ENCODE assay signal across 8 cellular contexts in genomic region chr6:11144393-11144829, GRCh38. TPM values are rescaled to one million over a fixed set of nuclear protein-coding genes. Genes with fewer than 3 reads are reported as not detected.
A peak's percentile ranks its signal among the peaks of the same experiment; 100 is the strongest.
DNase-seq lines count a peak whose midpoint lies in the region; ATAC-seq, FAIRE-seq and TF ChIP-seq lines count a peak whose summit lies in the region.

No MANE protein-coding gene starts in this region.

- peaks cover 29% of the 10 kb centered on the region for H3K4me1 ChIP-seq in A549

- TF ChIP-seq CTCF in A549 (IDR thresholded peaks at IDR 0.05) (peak; percentile 83), endothelial cell (IDR thresholded peaks at IDR 0.05; ENCODE audit: unreplicated experiment) (peak; percentile 78)

- TF ChIP-seq POLR2A in A549 (IDR thresholded peaks at IDR 0.05; ENCODE audit: low read length) (no peak), GM12892 (IDR thresholded peaks at IDR 0.05; ENCODE audit: low read depth, low read length) (no peak)

- H3K9me3 Mint-ChIP-seq in endothelial cell (ENCODE audit: unreplicated experiment) = no peaks in the 10 kb centered on the region

- DNase-seq in A549 (ENCODE audit: low read depth in 1 of 2, low spot score in 1 of 2) (peak; percentile 73 to 88), GM12892 (ENCODE audit: insufficient read length) (peak; percentile 54), NOMO-1 (lab: John Stamatoyannopoulos, UW; ENCODE audit: unreplicated experiment in 2 of 2) (peak; percentile 47 to 63), endothelial cell (ENCODE audit: low spot score) (peak; percentile 74), middle frontal gyrus (ENCODE audit: extremely low spot score, low spot score) (peak; percentile 25)
- peak; percentile 47 to 50 for DNase-seq in activated CD8-positive, alpha-beta memory T cell treated with anti-CD3 and anti-CD28 coated beads for 4 hours (ENCODE audit: low read depth in 2 of 2)
- peak; percentile 58 for DNase-seq in stimulated activated CD8-positive, alpha-beta memory T cell treated with anti-CD3 and anti-CD28 coated beads, Interleukin-4, amount 100 ng/mL, for 24 hours (ENCODE audit: low read depth)

- H3K9me3 ChIP-seq in A549 = peaks cover 3% of the 10 kb centered on the region; the same call in 1 of the 3 replicates

- H3K4me2 ChIP-seq in A549 = peak overlapping the region; percentile 61

- H3K4me1 Mint-ChIP-seq in endothelial cell (ENCODE audit: unreplicated experiment) = peaks cover 3% of the 10 kb centered on the region

- H3K27me3 Mint-ChIP-seq in endothelial cell (ENCODE audit: unreplicated experiment) = no peaks in the 10 kb centered on the region

- WGBS in A549 (ENCODE audit: missing lambda C conversion rate) = 17% methylated on average over 6 of the region's 6 CpGs

- TF ChIP-seq RAD21 in A549 (conservative IDR thresholded peaks at IDR 0.05 in 1 of 2, IDR thresholded peaks at IDR 0.05 in 1 of 2) = peak; percentile 93 to 94

- no peak overlapping the region for H3K27ac Mint-ChIP-seq in endothelial cell (ENCODE audit: unreplicated experiment)

- peak; percentile 89 to 93 for ATAC-seq in A549
- ATAC-seq in HG03103 (IDR thresholded peaks at IDR 0.05; ENCODE audit: low read depth, unreplicated experiment) = peak; percentile 75

- POLR2A ChIA-PET in A549 (lab: Yijun Ruan, JAX) = no interaction called here

- no peak for TF ChIP-seq EP300 in A549 (IDR thresholded peaks at IDR 0.05)

- CTCF ChIA-PET in A549 (lab: Yijun Ruan, JAX) = interaction anchor here (0.6 to 3.2 kb wide), 19 partner anchors 10 to 431 kb away, joined by 3 to 53 read pairs (median 5); no protein-coding TSS in a partner anchor

- FAIRE-seq in A549 (lab: Jason Lieb, UNC) = no peak
- peak; percentile 94 for FAIRE-seq in GM12892 (lab: Jason Lieb, UNC)

- H3K36me3 Mint-ChIP-seq in endothelial cell (ENCODE audit: low read depth, unreplicated experiment) = no peaks in the 10 kb centered on the region

- H3K4me3 Mint-ChIP-seq in endothelial cell (ENCODE audit: unreplicated experiment) = no peak overlapping the region

- no peak overlapping the region for H3K4me3 ChIP-seq in A549

- peak overlapping the region; percentile 89 to 94 for H3K27ac ChIP-seq in A549

TF ChIP-seq in A549, 52 proteins besides CTCF, POLR2A, EP300 and RAD21:
- no peak for TF ChIP-seq FOSL2 (IDR thresholded peaks at IDR 0.05)
- TF ChIP-seq FOSL2 (CRISPR knock-in tag; IDR thresholded peaks at IDR 0.05) = no peak
- 0 out of 2 replicates have a peak, but pooled peaks have one; percentile 20 for TF ChIP-seq HOXB5 (CRISPR knock-in tag; IDR thresholded peaks at IDR 0.05)
- TF ChIP-seq SREBF2 (IDR thresholded peaks at IDR 0.05) = no peak
- no peak for TF ChIP-seq HES2 (IDR thresholded peaks at IDR 0.05)
- no peak for TF ChIP-seq EHMT2 (IDR thresholded peaks at IDR 0.05; ENCODE audit: low read depth)
- no peak for TF ChIP-seq ZNF302 (CRISPR knock-in tag; IDR thresholded peaks at IDR 0.05)
- TF ChIP-seq HOXB13 (CRISPR knock-in tag; IDR thresholded peaks at IDR 0.05; ENCODE audit: low read depth) = peak; percentile 36; the same call in 1 of the 2 replicates
- no peak for TF ChIP-seq FOXS1 (CRISPR knock-in tag; IDR thresholded peaks at IDR 0.05)
- TF ChIP-seq SMC3 (IDR thresholded peaks at IDR 0.05) = peak; percentile 93
- TF ChIP-seq KDM5A (IDR thresholded peaks at IDR 0.05) = no peak
- no peak for TF ChIP-seq NPAS2 (CRISPR knock-in tag; IDR thresholded peaks at IDR 0.05; ENCODE audit: borderline replicate concordance)
- TF ChIP-seq TP53 (CRISPR knock-in tag; IDR thresholded peaks at IDR 0.05) = no peak
- TF ChIP-seq HMGXB4 (CRISPR knock-in tag; IDR thresholded peaks at IDR 0.05; ENCODE audit: borderline replicate concordance) = no peak
- no peak for TF ChIP-seq BHLHE40 (IDR thresholded peaks at IDR 0.05; ENCODE audit: low read depth, low read length)
- 0 out of 2 replicates have a peak, but pooled peaks have one; percentile 25 for TF ChIP-seq MAX (IDR thresholded peaks at IDR 0.05)
- no peak for TF ChIP-seq REST (IDR thresholded peaks at IDR 0.05)
- TF ChIP-seq MYC (IDR thresholded peaks at IDR 0.05; ENCODE audit: borderline replicate concordance, low read length) = no peak
TF ChIP-seq in A549: peak in this region for 4.

RNA-seq across cellular contexts. Expression of gene ERVFRD-1, which starts 32.9 kb away (rescaled TPM):
- not detected in 2 replicates for polyA plus RNA-seq in A549 (2011; rRNA removed)
- polyA plus RNA-seq in A549 (2012; cell fraction: cytosol; rRNA removed) = not detected in 2 replicates
- not detected in 2 replicates for polyA plus RNA-seq in A549 (2012; cell fraction: nucleus; rRNA removed)
- not detected in 3 replicates for polyA plus RNA-seq in A549 (2017; fragmentation: RNase III; extraction: RNeasy Plus Mini Kit Qiagen cat#74134 plus additional on column Dnase treatment)
- polyA minus RNA-seq in A549 (2011; rRNA and poly(A)+ RNA removed) = not detected in 2 replicates
- 0.55 TPM for polyA plus RNA-seq in GM12892 (2012; ENCODE audit: missing spikeins)
- not detected for total RNA-seq in endothelial cell (ENCODE audit: unreplicated experiment)

RNA-seq across cellular contexts. Expression of gene SMIM13, which starts 50.8 kb away (rescaled TPM):
- polyA plus RNA-seq in A549 (2011; rRNA removed) (11.3 and 12.7 TPM in 2 replicates), A549 (2017; fragmentation: RNase III; extraction: RNeasy Plus Mini Kit Qiagen cat#74134 plus additional on column Dnase treatment) (12.5 to 12.8 TPM (median 12.7 TPM) in 3 replicates)
- polyA plus RNA-seq in A549 (2012; cell fraction: cytosol; rRNA removed) = 3.8 and 4.4 TPM in 2 replicates
- 2.0 and 3.0 TPM in 2 replicates for polyA plus RNA-seq in A549 (2012; cell fraction: nucleus; rRNA removed)
- polyA minus RNA-seq in A549 (2011; rRNA and poly(A)+ RNA removed) = 5.0 and 5.3 TPM in 2 replicates
- polyA plus RNA-seq in GM12892 (2012; ENCODE audit: missing spikeins) = 4.0 TPM
- total RNA-seq in endothelial cell (ENCODE audit: unreplicated experiment) = 8.7 TPM

Comparison
In these comparisons a context has a peak if more than half of its experiments do, and no peak if none do; other contexts are left out.
1. DNase-seq: peak in every context shown above with its lines; median percentile 80 in A549; 74 in endothelial cell; 58 in stimulated activated CD8-positive, alpha-beta memory T cell treated with anti-CD3 and anti-CD28 coated beads, Interleukin-4, amount 100 ng/mL, for 24 hours; 55 in NOMO-1; 54 in GM12892; 48 in activated CD8-positive, alpha-beta memory T cell treated with anti-CD3 and anti-CD28 coated beads for 4 hours; 25 in middle frontal gyrus.